ENCODE assay signal across 8 cellular contexts in genomic region chr11:96341237-96342130, GRCh38. TPM values are rescaled to one million over a fixed set of nuclear protein-coding genes. Genes with fewer than 3 reads are reported as not detected.
A peak's percentile ranks its signal among the peaks of the same experiment; 100 is the strongest.
DNase-seq lines count a peak whose midpoint lies in the region; ATAC-seq, FAIRE-seq and TF ChIP-seq lines count a peak whose summit lies in the region.

No MANE protein-coding gene starts in this region.

- H3K9me3 ChIP-seq in heart right ventricle (no peaks in the 10 kb centered on the region), psoas muscle (no peaks in the 10 kb centered on the region)

- CTCF ChIA-PET in RWPE1 (lab: Yijun Ruan, JAX): interaction anchor here (0.6 to 3.0 kb wide), 12 partner anchors 27 to 505 kb away, joined by 3 to 48 read pairs (median 3); no protein-coding TSS in a partner anchor

- H3K9me3 Mint-ChIP-seq in activated naive CD8-positive, alpha-beta T cell (ENCODE audit: low read depth): no peaks in the 10 kb centered on the region

- peak overlapping the region; percentile 63 for H3K27ac ChIP-seq in RWPE1
- peak overlapping the region in 9 of 10 donors; percentile 66 to 92 (median 83) for H3K27ac ChIP-seq in heart right ventricle
- peak overlapping the region; percentile 57 for H3K27ac ChIP-seq in psoas muscle

- ATAC-seq in HG02885 (IDR thresholded peaks at IDR 0.05; ENCODE audit: poor library complexity, unreplicated experiment): peak; percentile 34
- ATAC-seq in heart right ventricle: peak; percentile 30 to 69 (median 49)
- ATAC-seq in psoas muscle: peak in 2 of 4 donors; percentile 11 to 40
- no peak for ATAC-seq in HG02840 (IDR thresholded peaks at IDR 0.05; ENCODE audit: low FRiP score, unreplicated experiment)

- WGBS in heart right ventricle, 2 donors: 19 to 27% methylated on average over 26 of the region's 26 CpGs
- WGBS in psoas muscle, 3 donors: 45 to 49% (median 46%) methylated on average over 23 to 26 of the region's 26 CpGs

- H3K27me3 Mint-ChIP-seq in activated naive CD8-positive, alpha-beta T cell: no peaks in the 10 kb centered on the region

- H3K4me1 ChIP-seq in heart right ventricle (peaks cover 3 to 61% (median 51%) of the 10 kb centered on the region in 9 donors), psoas muscle (peaks cover 10% of the 10 kb centered on the region)

- peak; percentile 19; the same call in 1 of the 2 replicates for TF ChIP-seq POLR2A in GM12892 (IDR thresholded peaks at IDR 0.05; ENCODE audit: low read depth, low read length)

- DNase-seq in GM12892 (ENCODE audit: insufficient read length) (peak; percentile 39), RWPE1 (ENCODE audit: low spot score) (peak; percentile 26), heart right ventricle (peak; percentile 47 to 53), psoas muscle (peak; percentile 43 to 70), NCI-H345 treated with DMSO at 0.1 percent for 48 hours (lab: John Stamatoyannopoulos, UW; ENCODE audit: unreplicated experiment) (no peak)

- H3K27ac Mint-ChIP-seq in activated naive CD8-positive, alpha-beta T cell: peak overlapping the region; percentile 96

- TF ChIP-seq CTCF in RWPE1 (conservative IDR thresholded peaks at IDR 0.05; ENCODE audit: low read depth): peak; percentile 72
- peak in 8 of 9 donors; percentile 14 to 66 (median 44) for TF ChIP-seq CTCF in heart right ventricle (IDR thresholded peaks at IDR 0.05)
- no peak for TF ChIP-seq CTCF in psoas muscle (IDR thresholded peaks at IDR 0.05)

- H3K4me3 Mint-ChIP-seq in activated naive CD8-positive, alpha-beta T cell: peak overlapping the region; percentile 99

- H3K27me3 ChIP-seq in heart right ventricle (no peaks in the 10 kb centered on the region), psoas muscle (ENCODE audit: insufficient read depth in 3 of 3, low read length in 2 of 3) (no peaks in the 10 kb centered on the region)

- H3K4me3 ChIP-seq in heart right ventricle (peak overlapping the region; percentile 36 to 78 (median 64)), psoas muscle (peak overlapping the region; percentile 82)

- peak; percentile 58 for FAIRE-seq in GM12892 (lab: Jason Lieb, UNC)

- intact Hi-C loops in heart right ventricle (cut with DNase I) (loop anchor here (2.0 to 10.0 kb wide), 17 partner anchors 34 to 507 kb away; partner anchors contain the start of gene MTMR2 (in 3 of the 10)), psoas muscle (cut with DNase I) (loop anchor here (2.0 to 5.0 kb wide), 3 partner anchors 287 to 504 kb away; no protein-coding TSS in a partner anchor)

- POLR2A ChIA-PET in RWPE1 (lab: Yijun Ruan, JAX; ENCODE audit: low non-redundant PET): interaction anchor here (0.5 kb wide), 1 partner anchor 225 kb away, joined by 3 read pairs; no protein-coding TSS in a partner anchor

- H3K4me1 Mint-ChIP-seq in activated naive CD8-positive, alpha-beta T cell (ENCODE audit: low read depth): peaks cover 45% of the 10 kb centered on the region

- H3K36me3 Mint-ChIP-seq in activated naive CD8-positive, alpha-beta T cell: peaks cover 6% of the 10 kb centered on the region

- no peaks in the 10 kb centered on the region for H3K36me3 ChIP-seq in heart right ventricle
- no peaks in the 10 kb centered on the region for H3K36me3 ChIP-seq in psoas muscle (ENCODE audit: insufficient read depth in 1 of 2, low read depth in 1 of 2)

RNA-seq across cellular contexts. Expression of gene MAML2, which starts 1.5 kb away (rescaled TPM):
- 3.5 TPM for polyA plus RNA-seq in GM12892 (2012; ENCODE audit: missing spikeins)
- 1 to 10 TPM; 2.9 to 6.1 (median 4.5) TPM for total RNA-seq in heart right ventricle
- polyA plus RNA-seq in heart right ventricle: 1 to 10 TPM; 1.3 to 1.9 TPM
- 1 to 10 TPM; 1.5 to 3.7 (median 2.1) TPM for total RNA-seq in psoas muscle
- polyA plus RNA-seq in psoas muscle: under 1 TPM; 0.39 to 0.97 (median 0.69) TPM

RNA-seq across cellular contexts. Expression of gene CCDC82, which starts 48.2 kb away (rescaled TPM):
- 25.8 TPM for polyA plus RNA-seq in GM12892 (2012; ENCODE audit: missing spikeins)
- total RNA-seq in heart right ventricle (10 to 100 TPM; 10.9 to 15.3 (median 13.1) TPM), psoas muscle (10 to 100 TPM in 1 of 4 donors, 1 to 10 TPM in 3; 6.3 to 12.3 (median 8.6) TPM)
- polyA plus RNA-seq in heart right ventricle (10 to 100 TPM in 1 of 2 donors, 1 to 10 TPM in 1; 9.1 to 33.7 TPM), psoas muscle (10 to 100 TPM in 1 of 3 donors, 1 to 10 TPM in 2; 7.5 to 21.4 (median 9.3) TPM)

RNA-seq across cellular contexts. Expression of gene JRKL, which starts 48.3 kb away (rescaled TPM):
- polyA plus RNA-seq in GM12892 (2012; ENCODE audit: missing spikeins): 11.0 TPM
- total RNA-seq in heart right ventricle (1 to 10 TPM; 4.7 to 7.5 (median 6.1) TPM), psoas muscle (1 to 10 TPM; 4.2 to 6.7 (median 5.3) TPM)
- polyA plus RNA-seq in heart right ventricle (1 to 10 TPM; 3.4 to 3.9 TPM), psoas muscle (10 to 100 TPM in 1 of 3 donors, 1 to 10 TPM in 2; 3.2 to 10.9 (median 5.8) TPM)
